In the genomic region with DNA sequence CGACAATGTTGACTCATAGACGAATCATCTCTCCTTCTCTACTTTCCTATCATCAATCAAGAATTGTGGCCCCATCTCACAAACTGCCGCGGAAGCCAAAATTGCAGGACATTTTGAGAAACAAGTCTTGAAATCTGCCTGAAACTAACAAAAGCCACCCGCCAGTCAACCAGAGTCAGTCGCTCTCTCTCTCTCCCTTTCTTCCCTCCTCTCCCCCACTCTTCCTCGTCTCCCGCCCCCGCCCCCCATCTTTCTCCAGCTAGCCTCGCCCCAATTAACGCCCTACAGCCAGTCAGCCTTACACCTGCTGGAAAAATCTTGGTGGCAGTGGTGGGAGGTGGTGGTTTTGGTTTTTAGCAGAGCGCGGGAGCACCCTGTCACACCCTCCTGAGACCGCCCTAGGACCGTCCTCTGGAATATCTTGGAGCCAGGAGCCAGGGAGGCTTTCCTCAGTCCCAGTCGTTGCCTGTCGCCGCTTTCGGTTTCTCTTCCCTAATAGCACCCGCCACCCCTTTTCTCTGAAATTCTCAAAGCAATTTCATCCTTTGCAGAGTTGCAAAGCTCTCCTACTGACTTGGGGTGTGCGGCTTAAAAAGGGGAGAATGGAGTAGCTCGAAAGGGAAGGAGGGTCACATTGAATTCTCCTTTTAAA, we compare ENCODE assay signal across 8 cellular contexts.
DNase-seq lines count a peak whose midpoint lies in the region; ATAC-seq and TF ChIP-seq lines count a peak whose summit lies in the region.

No MANE protein-coding gene starts in this region.

- DNase-seq in CD4-positive, alpha-beta memory T cell = no peak
- DNase-seq in NCI-H128 (lab: John Stamatoyannopoulos, UW; ENCODE audit: unreplicated experiment) (peak; percentile 36), natural killer cell (no peak), UCSD-AML1 (lab: John Stamatoyannopoulos, UW; ENCODE audit: unreplicated experiment) (no peak), GM19240 (ENCODE audit: insufficient read length, low spot score) (no peak), germinal center (ENCODE audit: low spot score) (no peak)

- H3K27ac ChIP-seq in CD4-positive, alpha-beta memory T cell (ENCODE audit: low read depth, low read length) = no peak overlapping the region
- H3K27ac ChIP-seq in duodenal mucosa (ENCODE audit: low read depth, low read length) = no peak overlapping the region

- H3K36me3 Mint-ChIP-seq in CD4-positive, alpha-beta memory T cell = no peaks in the 10 kb centered on the region
- peaks cover 12% of the 10 kb centered on the region for H3K36me3 Mint-ChIP-seq in natural killer cell

- H3K4me1 Mint-ChIP-seq in CD4-positive, alpha-beta memory T cell = peaks cover 41 to 68% (median 54%) of the 10 kb centered on the region in 4 donors
- peaks cover 35 to 50% of the 10 kb centered on the region in 2 donors for H3K4me1 Mint-ChIP-seq in natural killer cell

- H3K27ac Mint-ChIP-seq in CD4-positive, alpha-beta memory T cell = peak overlapping the region in 3 of 7 donors; percentile 24 to 52 (median 52)
- no peak overlapping the region for H3K27ac Mint-ChIP-seq in natural killer cell

- H3K4me3 Mint-ChIP-seq in CD4-positive, alpha-beta memory T cell = peak overlapping the region; percentile 61 to 90 (median 81)
- peak overlapping the region; percentile 63 for H3K4me3 Mint-ChIP-seq in natural killer cell

- no peak for TF ChIP-seq CTCF in natural killer cell (IDR thresholded peaks at IDR 0.05)

- peak overlapping the region in 1 of 2 donors; percentile 25 for H3K9ac ChIP-seq in duodenal mucosa (ENCODE audit: low read depth in 1 of 2, low read length in 2 of 2)

- POLR2A ChIA-PET in CD4-positive, alpha-beta memory T cell (lab: Charles Lee; ENCODE audit: partially characterized antibody) = no interaction called here

- peaks cover 66% of the 10 kb centered on the region for H3K4me1 ChIP-seq in CD4-positive, alpha-beta memory T cell (ENCODE audit: insufficient read depth, low read length)
- H3K4me1 ChIP-seq in duodenal mucosa (ENCODE audit: control insufficient read depth in 1 of 2, insufficient read depth in 2 of 2, low read length in 2 of 2) = peaks cover 15 to 43% of the 10 kb centered on the region in 2 donors

- H3K36me3 ChIP-seq in CD4-positive, alpha-beta memory T cell (ENCODE audit: insufficient read depth, low read length) = no peaks in the 10 kb centered on the region
- no peaks in the 10 kb centered on the region for H3K36me3 ChIP-seq in duodenal mucosa (ENCODE audit: control insufficient read depth in 1 of 2, insufficient read depth in 2 of 2, low read length in 2 of 2)

- H3K9me3 Mint-ChIP-seq in CD4-positive, alpha-beta memory T cell = peaks cover 0 to 18% (median 6%) of the 10 kb centered on the region in 8 donors
- H3K9me3 Mint-ChIP-seq in natural killer cell = no peaks in the 10 kb centered on the region

- intact Hi-C loops in CD4-positive, alpha-beta memory T cell (cut with micrococcal nuclease) = loop anchor here (10.0 kb wide), 2 partner anchors 1507 to 1947 kb away; no protein-coding TSS in a partner anchor
- intact Hi-C loops in natural killer cell (cut with micrococcal nuclease) = no loop called here

- H3K27me3 Mint-ChIP-seq in CD4-positive, alpha-beta memory T cell = peaks cover 59 to 71% of the 10 kb centered on the region in 2 donors
- H3K27me3 Mint-ChIP-seq in natural killer cell (ENCODE audit: low read depth in 2 of 2) = peaks cover 71 to 77% of the 10 kb centered on the region in 2 donors

- CTCF ChIA-PET in CD4-positive, alpha-beta memory T cell (lab: Charles Lee; ENCODE audit: partially characterized antibody) = interaction anchor here (1.9 to 2.0 kb wide), 2 partner anchors 9 to 11 kb away, joined by 4 to 8 read pairs; no protein-coding TSS in a partner anchor

- H3K4me3 ChIP-seq in CD4-positive, alpha-beta memory T cell (ENCODE audit: low read length in 2 of 2) = peak overlapping the region in 1 of 2 donors; percentile 30
- peak overlapping the region; percentile 73 to 76 for H3K4me3 ChIP-seq in duodenal mucosa (ENCODE audit: low read depth in 1 of 2, low read length in 2 of 2)

- ATAC-seq in natural killer cell = no peak
- no peak for ATAC-seq in HG03159 (IDR thresholded peaks at IDR 0.05; ENCODE audit: unreplicated experiment)

- peaks cover 64% of the 10 kb centered on the region for H3K27me3 ChIP-seq in CD4-positive, alpha-beta memory T cell (ENCODE audit: insufficient read depth, low read length)
- H3K27me3 ChIP-seq in duodenal mucosa (ENCODE audit: control insufficient read depth in 1 of 2, insufficient read depth in 2 of 2, low read length in 2 of 2) = peaks cover 69 to 86% of the 10 kb centered on the region in 2 donors

- H3K9me3 ChIP-seq in CD4-positive, alpha-beta memory T cell (ENCODE audit: control insufficient read depth in 1 of 2, low read length in 2 of 2) = no peaks in the 10 kb centered on the region
- H3K9me3 ChIP-seq in duodenal mucosa (ENCODE audit: control insufficient read depth in 1 of 2, low read length in 2 of 2) = no peaks in the 10 kb centered on the region
